In genomic region chr18:9068346-9068745, GRCh38 we compare ENCODE assay signal across 24 cellular contexts. TPM values are rescaled to one million over a fixed set of nuclear protein-coding genes. Genes with fewer than 3 reads are reported as not detected.
DNase-seq lines count a peak whose midpoint lies in the region; ATAC-seq and TF ChIP-seq lines count a peak whose summit lies in the region.
"Had no signal": no experiment of that assay in that cellular context is flagged by ENCODE, and none has a peak within 500 bp of the region (broad histone marks: within the 10 kb centered on the region; RNA-seq: fewer than 3 reads in every experiment).

No MANE protein-coding gene starts in this region.

- no peak overlapping the region; the same call in 1 of the 2 replicates for H3K4me2 ChIP-seq in KMS-11

- H3K9me3 Mint-ChIP-seq in activated T-helper 1 cell treated with anti-CD3 and anti-CD28 coated beads, Interleukin-12 subunit alpha, Interleukin-12 subunit beta, Interleukin-2, Interleukin-4 antibody, amounts not matched to agents 30 ng/mL and 10 ng/mL and 1 ng/mL, durations not matched to agents 14 hours and 24 hours and 36 hours = no peaks in the 10 kb centered on the region
- no peaks in the 10 kb centered on the region for H3K9me3 Mint-ChIP-seq in CD4-positive, alpha-beta memory T cell
- no peaks in the 10 kb centered on the region for H3K9me3 Mint-ChIP-seq in natural killer cell
- H3K9me3 Mint-ChIP-seq: naive thymus-derived CD8-positive, alpha-beta T cell had no signal

- no peak overlapping the region; the same call in 1 of the 2 replicates for H3K9ac ChIP-seq in KMS-11

- peak overlapping the region; percentile 57 for H3K27ac Mint-ChIP-seq in activated T-helper 1 cell treated with anti-CD3 and anti-CD28 coated beads, Interleukin-12 subunit alpha, Interleukin-12 subunit beta, Interleukin-2, Interleukin-4 antibody, amounts not matched to agents 30 ng/mL and 10 ng/mL and 1 ng/mL, durations not matched to agents 14 hours and 24 hours and 36 hours
- peak overlapping the region in 1 of 7 donors; percentile 62 for H3K27ac Mint-ChIP-seq in CD4-positive, alpha-beta memory T cell
- H3K27ac Mint-ChIP-seq in natural killer cell = no peak overlapping the region

- H3K9me3 ChIP-seq in right lobe of liver = no peaks in the 10 kb centered on the region
- H3K9me3 ChIP-seq in CD4-positive, alpha-beta memory T cell (ENCODE audit: control insufficient read depth in 1 of 2, low read length in 2 of 2) = no peaks in the 10 kb centered on the region
- H3K9me3 ChIP-seq: sigmoid colon, suprapubic skin had no signal

- no peak for TF ChIP-seq CTCF in KMS-11 (conservative IDR thresholded peaks at IDR 0.05; ENCODE audit: low read depth, low read length)
- TF ChIP-seq CTCF in right lobe of liver (IDR thresholded peaks at IDR 0.05) = no peak
- TF ChIP-seq CTCF in brain microvascular endothelial cell (IDR thresholded peaks at IDR 0.05; ENCODE audit: low read depth, low read length, missing control alignments) = no peak
- TF ChIP-seq CTCF in natural killer cell (IDR thresholded peaks at IDR 0.05) = no peak

- CTCF ChIA-PET in CD4-positive, alpha-beta memory T cell (lab: Charles Lee; ENCODE audit: partially characterized antibody) = no interaction called here

- no peaks in the 10 kb centered on the region for H3K36me3 Mint-ChIP-seq in activated T-helper 1 cell treated with anti-CD3 and anti-CD28 coated beads, Interleukin-12 subunit alpha, Interleukin-12 subunit beta, Interleukin-2, Interleukin-4 antibody, amounts not matched to agents 30 ng/mL and 10 ng/mL and 1 ng/mL, durations not matched to agents 14 hours and 24 hours and 36 hours (ENCODE audit: low read depth)
- no peaks in the 10 kb centered on the region for H3K36me3 Mint-ChIP-seq in CD4-positive, alpha-beta memory T cell
- no peaks in the 10 kb centered on the region for H3K36me3 Mint-ChIP-seq in natural killer cell
- H3K36me3 Mint-ChIP-seq: CD14-positive monocyte; naive thymus-derived CD8-positive, alpha-beta T cell had no signal

- H3K4me1 ChIP-seq in KMS-11 (ENCODE audit: low read depth, poor library complexity, severe bottlenecking) (peaks cover 86% of the 10 kb centered on the region), right lobe of liver (peaks cover 0 to 41% (median 6%) of the 10 kb centered on the region in 4 donors)
- H3K4me1 ChIP-seq in CD4-positive, alpha-beta memory T cell (ENCODE audit: insufficient read depth, low read length) = peaks cover 9% of the 10 kb centered on the region

- no peaks in the 10 kb centered on the region for H3K27me3 Mint-ChIP-seq in activated T-helper 1 cell treated with anti-CD3 and anti-CD28 coated beads, Interleukin-12 subunit alpha, Interleukin-12 subunit beta, Interleukin-2, Interleukin-4 antibody, amounts not matched to agents 30 ng/mL and 10 ng/mL and 1 ng/mL, durations not matched to agents 14 hours and 24 hours and 36 hours (ENCODE audit: insufficient read depth)
- H3K27me3 Mint-ChIP-seq in CD4-positive, alpha-beta memory T cell = no peaks in the 10 kb centered on the region
- peaks cover 0 to 4% of the 10 kb centered on the region in 2 donors for H3K27me3 Mint-ChIP-seq in natural killer cell (ENCODE audit: low read depth in 2 of 2)

- in situ Hi-C loops in brain microvascular endothelial cell (cut with HindIII; ENCODE audit: low pct_ligation_motif_present, low sequenced_read_pairs) = no loop called here

- H3K79me2 ChIP-seq in KMS-11 (ENCODE audit: insufficient read depth, low read depth) = no peaks in the 10 kb centered on the region

- DNase-seq in CD1c-positive myeloid dendritic cell (ENCODE audit: extremely low spot score) (peak; percentile 37), right lobe of liver (no peak), brain microvascular endothelial cell (no peak), natural killer cell (no peak)
- no peak for DNase-seq in activated T-helper 1 cell treated with anti-CD3 and anti-CD28 coated beads, Interleukin-12 subunit alpha, Interleukin-12 subunit beta, Interleukin-2, Interleukin-4 antibody, amounts not matched to agents 30 ng/mL and 10 ng/mL and 1 ng/mL, durations not matched to agents 14 hours and 24 hours and 36 hours (ENCODE audit: low spot score)
- DNase-seq in CD4-positive, alpha-beta memory T cell = no peak
- DNase-seq: ACHN; activated CD4-positive, alpha-beta T cell treated with anti-CD3 and anti-CD28 coated beads for 48 hours; activated CD8-positive, alpha-beta memory T cell treated with anti-CD3 and anti-CD28 coated beads, Interleukin-2, amount 50 U/mL, for 4 hours; activated gamma-delta T cell treated with Interleukin-2 at 50 U/mL for 16 hours; amniotic stem cell; DMS 273 treated with DMSO at 0.1 percent for 48 hours; foreskin melanocyte; GOT3; islet precursor cell; naive thymus-derived CD8-positive, alpha-beta T cell; NCI-H446 treated with DMSO at 0.1 percent for 48 hours; NK-92 treated with Interleukin-12 subunit alpha and Interleukin-12 subunit beta, amount 100 ng/mL, for 24 hours; sigmoid colon had no signal

- no peaks in the 10 kb centered on the region for H3K36me3 ChIP-seq in KMS-11 (ENCODE audit: insufficient read depth)
- H3K36me3 ChIP-seq in right lobe of liver = no peaks in the 10 kb centered on the region
- H3K36me3 ChIP-seq in CD4-positive, alpha-beta memory T cell (ENCODE audit: insufficient read depth, low read length) = no peaks in the 10 kb centered on the region
- no peaks in the 10 kb centered on the region for H3K36me3 ChIP-seq in brain microvascular endothelial cell (replicated peaks)
- H3K36me3 ChIP-seq: sigmoid colon, suprapubic skin had no signal

- no peak for TF ChIP-seq POLR2A in right lobe of liver (IDR thresholded peaks at IDR 0.05)

- 0 out of 2 replicates have a peak overlapping the region, but pooled peaks have one; percentile 43 for H2AFZ ChIP-seq in KMS-11 (ENCODE audit: low read depth)

- no peak overlapping the region for H3K4me3 ChIP-seq in KMS-11 (IDR thresholded peaks at IDR 0.05; ENCODE audit: insufficient read depth, low read depth, low read length)
- H3K4me3 ChIP-seq in right lobe of liver = no peak overlapping the region
- no peak overlapping the region for H3K4me3 ChIP-seq in CD4-positive, alpha-beta memory T cell (ENCODE audit: low read length in 2 of 2)
- H3K4me3 ChIP-seq in brain microvascular endothelial cell (ENCODE audit: low read depth, low read length) = no peak overlapping the region
- H3K4me3 ChIP-seq: sigmoid colon, suprapubic skin had no signal

- POLR2A ChIA-PET in CD4-positive, alpha-beta memory T cell (lab: Charles Lee; ENCODE audit: partially characterized antibody) = no interaction called here

- no peaks in the 10 kb centered on the region for H3K27me3 ChIP-seq in KMS-11 (ENCODE audit: insufficient read depth, low read depth)
- H3K27me3 ChIP-seq in right lobe of liver = no peaks in the 10 kb centered on the region
- H3K27me3 ChIP-seq in CD4-positive, alpha-beta memory T cell (ENCODE audit: insufficient read depth, low read length) = no peaks in the 10 kb centered on the region
- no peaks in the 10 kb centered on the region for H3K27me3 ChIP-seq in brain microvascular endothelial cell (replicated peaks)
- H3K27me3 ChIP-seq: sigmoid colon, suprapubic skin had no signal

- 83% methylated on average over 2 of the region's 2 CpGs for WGBS in right lobe of liver (ENCODE audit: insufficient coverage, low coverage, low lambda C conversion rate, missing lambda C conversion rate)

- intact Hi-C loops in activated T-helper 1 cell treated with anti-CD3 and anti-CD28 coated beads, Interleukin-12 subunit alpha, Interleukin-12 subunit beta, Interleukin-2, Interleukin-4 antibody, amounts not matched to agents 30 ng/mL and 10 ng/mL and 1 ng/mL, durations not matched to agents 14 hours and 24 hours and 36 hours (cut with micrococcal nuclease) = no loop called here
- intact Hi-C loops in right lobe of liver (cut with DNase I) = no loop called here
- intact Hi-C loops in CD4-positive, alpha-beta memory T cell (cut with micrococcal nuclease) = no loop called here
- intact Hi-C loops in natural killer cell (cut with micrococcal nuclease) = no loop called here

- peak in 2 of 4 donors; percentile 3 to 41 for ATAC-seq in right lobe of liver
- ATAC-seq in natural killer cell = no peak
- ATAC-seq in HG03439 (IDR thresholded peaks at IDR 0.05; ENCODE audit: unreplicated experiment) = no peak
- ATAC-seq: naive thymus-derived CD8-positive, alpha-beta T cell; Right ventricle myocardium inferior had no signal

- H4K20me1 ChIP-seq in KMS-11 (ENCODE audit: insufficient read depth) = no peaks in the 10 kb centered on the region

- peaks cover 35% of the 10 kb centered on the region for H3K4me1 Mint-ChIP-seq in activated T-helper 1 cell treated with anti-CD3 and anti-CD28 coated beads, Interleukin-12 subunit alpha, Interleukin-12 subunit beta, Interleukin-2, Interleukin-4 antibody, amounts not matched to agents 30 ng/mL and 10 ng/mL and 1 ng/mL, durations not matched to agents 14 hours and 24 hours and 36 hours (ENCODE audit: low read depth)
- peaks cover under 1 to 11% (median 7%) of the 10 kb centered on the region in 4 donors for H3K4me1 Mint-ChIP-seq in CD4-positive, alpha-beta memory T cell
- peaks cover under 1 to 4% of the 10 kb centered on the region in 2 donors for H3K4me1 Mint-ChIP-seq in natural killer cell

- no peak overlapping the region for H3K4me3 Mint-ChIP-seq in activated T-helper 1 cell treated with anti-CD3 and anti-CD28 coated beads, Interleukin-12 subunit alpha, Interleukin-12 subunit beta, Interleukin-2, Interleukin-4 antibody, amounts not matched to agents 30 ng/mL and 10 ng/mL and 1 ng/mL, durations not matched to agents 14 hours and 24 hours and 36 hours
- no peak overlapping the region for H3K4me3 Mint-ChIP-seq in CD4-positive, alpha-beta memory T cell
- no peak overlapping the region for H3K4me3 Mint-ChIP-seq in natural killer cell
- H3K4me3 Mint-ChIP-seq: CD14-positive monocyte; naive thymus-derived CD8-positive, alpha-beta T cell had no signal

- H3K27ac ChIP-seq in KMS-11 (peak overlapping the region; percentile 98), right lobe of liver (peak overlapping the region; percentile 65 to 76 (median 75)), brain microvascular endothelial cell (no peak overlapping the region)
- no peak overlapping the region for H3K27ac ChIP-seq in CD4-positive, alpha-beta memory T cell (ENCODE audit: low read depth, low read length)
- H3K27ac ChIP-seq: sigmoid colon, suprapubic skin had no signal

RNA-seq across cellular contexts. Expression of gene NDUFV2, which starts 34.2 kb away (rescaled TPM):
- 381 and 391 TPM in 2 replicates for total RNA-seq in activated T-helper 1 cell treated with anti-CD3 and anti-CD28 coated beads, Interleukin-12 subunit alpha, Interleukin-12 subunit beta, Interleukin-2, Interleukin-4 antibody, amounts not matched to agents 30 ng/mL and 10 ng/mL and 1 ng/mL, durations not matched to agents 14 hours and 24 hours and 36 hours
- total RNA-seq in right lobe of liver (100 to 1,000 TPM; 164 to 236 (median 183) TPM), natural killer cell (100 to 1,000 TPM; 137 to 188 (median 154) TPM)
- total RNA-seq in CD4-positive, alpha-beta memory T cell = 100 to 1,000 TPM; 135 TPM
- polyA plus RNA-seq in CD4-positive, alpha-beta memory T cell = 100 to 1,000 TPM; 213 to 281 TPM

Comparison
In these comparisons a context has a peak if more than half of its experiments do, and no peak if none do; other contexts are left out.
1. H3K27ac ChIP-seq: peak in KMS-11 (single experiment) and right lobe of liver (3 of 3); none in CD4-positive, alpha-beta memory T cell (single experiment) and brain microvascular endothelial cell (single experiment).